11 cellular contexts compared by ENCODE assay signal in the genomic region with DNA sequence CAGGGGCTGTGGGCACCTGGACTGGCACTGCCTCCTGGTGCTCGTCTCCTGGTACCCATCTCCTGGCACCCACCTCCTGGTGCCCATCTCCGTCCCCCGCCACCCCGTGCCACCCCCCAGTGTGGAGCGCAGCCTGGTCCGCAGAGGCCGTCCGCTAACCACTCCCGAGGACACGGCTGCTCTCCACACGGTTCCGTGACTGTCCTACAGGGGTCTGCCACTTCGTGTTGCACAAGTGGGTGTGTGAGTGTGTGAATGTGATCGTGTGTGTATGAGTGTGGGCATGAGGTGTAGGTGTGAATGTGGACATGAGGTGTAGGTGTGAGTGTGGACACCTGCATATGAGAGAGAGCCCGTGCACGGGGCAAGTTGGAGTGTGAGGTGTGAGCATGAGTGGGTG.
"Had no signal": no experiment of that assay in that cellular context is flagged by ENCODE, and none has a peak within 500 bp of the region (broad histone marks: within the 10 kb centered on the region; RNA-seq: fewer than 3 reads in every experiment).

No MANE protein-coding gene starts in this region.

- H3K4me3 ChIP-seq: cardiac muscle cell, gastroesophageal sphincter, lower lobe of right lung, right lobe of liver, thyroid gland had no signal

- H3K27me3 ChIP-seq: cardiac muscle cell, neutrophil, right lobe of liver, thyroid gland had no signal

- H3K9me3 ChIP-seq: gastroesophageal sphincter, lower lobe of right lung, neutrophil, right lobe of liver, thyroid gland had no signal

- H3K27ac ChIP-seq: cardiac muscle cell, gastroesophageal sphincter, lower lobe of right lung, neutrophil, right lobe of liver, thyroid gland had no signal

- H3K36me3 ChIP-seq: cardiac muscle cell, gastroesophageal sphincter, lower lobe of right lung, neutrophil, right lobe of liver, thyroid gland had no signal

- DNase-seq: activated naive CD4-positive, alpha-beta T cell treated with Interleukin-2 at 50 U/mL for 16 hours; activated naive CD8-positive, alpha-beta T cell treated with anti-CD3 and anti-CD28 coated beads, Interleukin-2, amount 50 U/mL, for 24 hours; effector CD4-positive, alpha-beta T cell; kidney; lower lobe of right lung; stimulated activated CD4-positive, alpha-beta T cell treated with anti-CD3 and anti-CD28 coated beads, Interleukin-12 subunit alpha, Interleukin-12 subunit beta, amount 100 ng/mL, for 4 hours; thyroid gland had no signal

- H3K4me1 ChIP-seq: gastroesophageal sphincter had no signal
